In genomic region chr2:65128297-65129190, GRCh38 we compare ENCODE assay signal across 8 cellular contexts. TPM values are rescaled to one million over a fixed set of nuclear protein-coding genes. Genes with fewer than 3 reads are reported as not detected.
DNase-seq lines count a peak whose midpoint lies in the region; ATAC-seq, FAIRE-seq and TF ChIP-seq lines count a peak whose summit lies in the region.

No MANE protein-coding gene starts in this region.

- peak overlapping the region; percentile 99 for H3K4me3 ChIP-seq in BJ (ENCODE audit: low read depth, low read length)
- peak overlapping the region; percentile 98 to 99 (median 99) for H3K4me3 ChIP-seq in keratinocyte (ENCODE audit: control insufficient read depth in 2 of 3, extremely low read depth in 1 of 3, insufficient read depth in 2 of 3, low read depth in 1 of 3, low read length in 3 of 3)
- H3K4me3 ChIP-seq in stomach smooth muscle (ENCODE audit: low read length in 2 of 2) = peak overlapping the region; percentile 92 to 96

- peak overlapping the region; percentile 97 to 100 (median 100) for H3K4me3 Mint-ChIP-seq in IgD-negative memory B cell
- H3K4me3 Mint-ChIP-seq in activated naive CD8-positive, alpha-beta T cell treated with anti-CD3 and anti-CD28 coated beads, Interleukin-2, amount 50 U/mL, for 24 hours = peak overlapping the region; percentile 99

- peaks cover 20% of the 10 kb centered on the region for H4K20me1 ChIP-seq in keratinocyte (ENCODE audit: control insufficient read depth, extremely low read depth, insufficient read depth, low read length)

- H3K36me3 ChIP-seq in BJ (ENCODE audit: control insufficient read depth, insufficient read depth, low read length) (no peaks in the 10 kb centered on the region), keratinocyte (ENCODE audit: control insufficient read depth in 2 of 2, extremely low read depth in 1 of 2, insufficient read depth in 2 of 2, low read length in 2 of 2) (no peaks in the 10 kb centered on the region), stomach smooth muscle (ENCODE audit: control insufficient read depth in 2 of 2, insufficient read depth in 2 of 2, low read length in 2 of 2) (no peaks in the 10 kb centered on the region)

- no peaks in the 10 kb centered on the region; the same call in 1 of the 2 replicates for H3K27me3 ChIP-seq in BJ (ENCODE audit: control insufficient read depth, insufficient read depth, low read length)
- H3K27me3 ChIP-seq in keratinocyte (ENCODE audit: control insufficient read depth, extremely low read depth, insufficient read depth, low read length) = no peaks in the 10 kb centered on the region
- no peaks in the 10 kb centered on the region for H3K27me3 ChIP-seq in stomach smooth muscle (ENCODE audit: control insufficient read depth in 1 of 2, insufficient read depth in 2 of 2, low read length in 2 of 2)

- FAIRE-seq in keratinocyte (lab: Jason Lieb, UNC) = peak; percentile 13

- DNase-seq in BJ (ENCODE audit: low read depth) (peak; percentile 30), keratinocyte (ENCODE audit: low read depth, low spot score) (peak; percentile 42), DMS79 (lab: John Stamatoyannopoulos, UW) (no peak)
- DNase-seq in activated naive CD8-positive, alpha-beta T cell treated with anti-CD3 and anti-CD28 coated beads, Interleukin-2, amount 50 U/mL, for 24 hours = no peak

- TF ChIP-seq CTCF in BJ (IDR thresholded peaks at IDR 0.05; ENCODE audit: insufficient read depth, low read depth, low read length) (no peak), keratinocyte (optimal IDR thresholded peaks at IDR 0.05 in 1 of 3, IDR thresholded peaks at IDR 0.05 in 1 of 3, conservative IDR thresholded peaks at IDR 0.05 in 1 of 3; ENCODE audit: extremely low read depth in 1 of 3, insufficient read depth in 2 of 3, low read length in 3 of 3) (no peak)

- peak overlapping the region; percentile 97 for H3K4me2 ChIP-seq in keratinocyte (ENCODE audit: control insufficient read depth, extremely low read depth, insufficient read depth, low read depth, low read length)

- peak overlapping the region; percentile 97 to 100 (median 98) for H3K27ac Mint-ChIP-seq in IgD-negative memory B cell
- peak overlapping the region; percentile 100 for H3K27ac Mint-ChIP-seq in activated naive CD8-positive, alpha-beta T cell treated with anti-CD3 and anti-CD28 coated beads, Interleukin-2, amount 50 U/mL, for 24 hours

- peaks cover 32 to 42% (median 38%) of the 10 kb centered on the region in 3 donors for H3K4me1 Mint-ChIP-seq in IgD-negative memory B cell
- peaks cover 51% of the 10 kb centered on the region for H3K4me1 Mint-ChIP-seq in activated naive CD8-positive, alpha-beta T cell treated with anti-CD3 and anti-CD28 coated beads, Interleukin-2, amount 50 U/mL, for 24 hours

- H2AFZ ChIP-seq in keratinocyte (ENCODE audit: control insufficient read depth, low read length) = no peak overlapping the region

- peaks cover 2% of the 10 kb centered on the region for H3K36me3 Mint-ChIP-seq in IgD-negative memory B cell
- peaks cover 8% of the 10 kb centered on the region for H3K36me3 Mint-ChIP-seq in activated naive CD8-positive, alpha-beta T cell treated with anti-CD3 and anti-CD28 coated beads, Interleukin-2, amount 50 U/mL, for 24 hours (ENCODE audit: low read depth)

- H3K9me3 ChIP-seq in keratinocyte (ENCODE audit: control insufficient read depth, low read depth, low read length) (no peaks in the 10 kb centered on the region), stomach smooth muscle (ENCODE audit: control insufficient read depth in 2 of 2, low read length in 2 of 2) (no peaks in the 10 kb centered on the region)

- H3K79me2 ChIP-seq in keratinocyte (ENCODE audit: control insufficient read depth, insufficient read depth, low read length) = peaks cover 64% of the 10 kb centered on the region

- H3K4me1 ChIP-seq in keratinocyte (ENCODE audit: control insufficient read depth, extremely low read depth, insufficient read depth, low read length) (peaks cover 18% of the 10 kb centered on the region), stomach smooth muscle (ENCODE audit: control insufficient read depth, insufficient read depth, low read length) (peaks cover 18% of the 10 kb centered on the region)

- no peaks in the 10 kb centered on the region for H3K27me3 Mint-ChIP-seq in IgD-negative memory B cell
- H3K27me3 Mint-ChIP-seq in activated naive CD8-positive, alpha-beta T cell treated with anti-CD3 and anti-CD28 coated beads, Interleukin-2, amount 50 U/mL, for 24 hours = no peaks in the 10 kb centered on the region

- no peaks in the 10 kb centered on the region for H3K9me1 ChIP-seq in keratinocyte (ENCODE audit: control insufficient read depth, extremely low read depth, insufficient read depth, low read length)

- POLR2A ChIA-PET in BJ (lab: Charles Lee) = no interaction called here

- H3K27ac ChIP-seq in keratinocyte (ENCODE audit: control insufficient read depth, insufficient read depth, low read length) = peak overlapping the region; percentile 90
- peak overlapping the region; percentile 95 for H3K27ac ChIP-seq in stomach smooth muscle (ENCODE audit: low read length)

- H3K9me3 Mint-ChIP-seq in IgD-negative memory B cell = peaks cover 0 to 2% (median 0%) of the 10 kb centered on the region in 3 donors
- no peaks in the 10 kb centered on the region for H3K9me3 Mint-ChIP-seq in activated naive CD8-positive, alpha-beta T cell treated with anti-CD3 and anti-CD28 coated beads, Interleukin-2, amount 50 U/mL, for 24 hours

- ATAC-seq in activated naive CD8-positive, alpha-beta T cell treated with anti-CD3 and anti-CD28 coated beads, Interleukin-2, amount 50 U/mL, for 24 hours = no peak
- ATAC-seq in GM18517 (IDR thresholded peaks at IDR 0.05; ENCODE audit: unreplicated experiment) (no peak), GM18858 (IDR thresholded peaks at IDR 0.05; ENCODE audit: unreplicated experiment) (no peak)

- dilution Hi-C loops in keratinocyte (cut with MboI; ENCODE audit: extremely low pct_ligation_motif_present, low sequenced_read_pairs) = no loop called here

- H3K9ac ChIP-seq in keratinocyte (ENCODE audit: control insufficient read depth, extremely low read depth, insufficient read depth, low read length) (peak overlapping the region; percentile 95), stomach smooth muscle (ENCODE audit: low read length in 2 of 2) (peak overlapping the region; percentile 22 to 95)

- CTCF ChIA-PET in BJ (lab: Yijun Ruan, JAX) = interaction anchor here (1.1 kb wide), 1 partner anchor 58 kb away, joined by 3 read pairs; no protein-coding TSS in a partner anchor

RNA-seq across cellular contexts. Expression of gene RAB1A, which starts 1.4 kb away (rescaled TPM):
- polyA plus RNA-seq in BJ (2011; rRNA removed) (90.6 and 189 TPM in 2 replicates), IgD-negative memory B cell (44.4 TPM), keratinocyte (170 to 274 TPM (median 173 TPM) in 3 replicates)
- polyA minus RNA-seq in BJ (2011; rRNA and poly(A)+ RNA removed) = 79.2 and 106 TPM in 2 replicates
- 247 TPM for polyA plus RNA-seq in keratinocyte (2011; ENCODE audit: low read depth)
- polyA plus RNA-seq in keratinocyte (2011; cell fraction: cytosol; rRNA removed) = 156 and 325 TPM in 2 replicates
- polyA plus RNA-seq in keratinocyte (2011; cell fraction: nucleus; rRNA removed) = 134 and 169 TPM in 2 replicates
- 207 and 221 TPM in 2 replicates for polyA plus RNA-seq in keratinocyte (2012; ENCODE audit: low replicate concordance)
- 28.4 to 115 TPM (median 59.3 TPM) in 3 replicates for polyA minus RNA-seq in keratinocyte
- 101 TPM for polyA minus RNA-seq in keratinocyte (2011; cell fraction: cytosol; rRNA and poly(A)+ RNA removed)
- 34.3 and 62.0 TPM in 2 replicates for polyA minus RNA-seq in keratinocyte (2011; cell fraction: nucleus; rRNA and poly(A)+ RNA removed)

Comparison
In these comparisons a context has a peak if more than half of its experiments do, and no peak if none do; other contexts are left out.
1. DNase-seq: peak in BJ (single experiment) and keratinocyte (single experiment); none in activated naive CD8-positive, alpha-beta T cell treated with anti-CD3 and anti-CD28 coated beads, Interleukin-2, amount 50 U/mL, for 24 hours (single experiment) and DMS79 (single experiment).
2. Peak in every context shown above with its lines, with median percentiles within 50 percentile points of each other: H3K4me3 ChIP-seq.